ENCODE assay signal across 26 cellular contexts in genomic region chr2:99190548-99190947, GRCh38. TPM values are rescaled to one million over a fixed set of nuclear protein-coding genes. Genes with fewer than 3 reads are reported as not detected.
DNase-seq lines count a peak whose midpoint lies in the region; ATAC-seq, FAIRE-seq and TF ChIP-seq lines count a peak whose summit lies in the region.
"Had no signal": no experiment of that assay in that cellular context is flagged by ENCODE, and none has a peak within 500 bp of the region (broad histone marks: within the 10 kb centered on the region; RNA-seq: fewer than 3 reads in every experiment).

No MANE protein-coding gene starts in this region.

- TF ChIP-seq EP300 in K562 (IDR thresholded peaks at IDR 0.05; ENCODE audit: low read length) = no peak

- POLR2A ChIA-PET in K562 (lab: Yijun Ruan, JAX) = interaction anchor here (0.5 kb wide), 1 partner anchor 338 kb away, joined by 3 read pairs; no protein-coding TSS in a partner anchor
- POLR2A ChIA-PET in activated CD4-positive, alpha-beta T cell treated with anti-CD3 and anti-CD28 coated beads for 36 hours (lab: Charles Lee) = no interaction called here

- H3K27ac Mint-ChIP-seq in neural crest cell (ENCODE audit: unreplicated experiment) = no peak overlapping the region
- H3K27ac Mint-ChIP-seq in activated CD4-positive, alpha-beta T cell treated with anti-CD3 and anti-CD28 coated beads for 36 hours = no peak overlapping the region
- H3K27ac Mint-ChIP-seq: activated CD4-positive, alpha-beta T cell treated with anti-CD3 and anti-CD28 coated beads, Interleukin-2, amount 10 ng/mL, durations not matched to agents 24 days and 14 days; brain had no signal

- no peak for FAIRE-seq in K562 (lab: Jason Lieb, UNC)
- no peak for FAIRE-seq in HTR-8/SVneo (lab: Jason Lieb, UNC)
- FAIRE-seq: TTC549 had no signal

- H3K79me2 ChIP-seq in K562 (ENCODE audit: control insufficient read depth, insufficient read depth, low read length) = peaks cover 49% of the 10 kb centered on the region

- peaks cover 5% of the 10 kb centered on the region for H3K9me1 ChIP-seq in K562 (ENCODE audit: control insufficient read depth, insufficient read depth, low read length)

- no peaks in the 10 kb centered on the region for H4K20me1 ChIP-seq in K562 (replicated peaks; ENCODE audit: control insufficient read depth, insufficient read depth, low read length)

- TF ChIP-seq POLR2A in NB4 (IDR thresholded peaks at IDR 0.05; ENCODE audit: extremely low read depth, insufficient read length) = no peak
- TF ChIP-seq POLR2A in K562 (conservative IDR thresholded peaks at IDR 0.05) = no peak

- H3K27me3 ChIP-seq in K562 (ENCODE audit: control insufficient read depth in 2 of 2, insufficient read depth in 2 of 2, low read length in 2 of 2) = no peaks in the 10 kb centered on the region
- H3K27me3 ChIP-seq: thyroid gland had no signal

- no peaks in the 10 kb centered on the region for H3K4me1 Mint-ChIP-seq in neural crest cell
- H3K4me1 Mint-ChIP-seq in activated CD4-positive, alpha-beta T cell treated with anti-CD3 and anti-CD28 coated beads for 36 hours = peaks cover 13% of the 10 kb centered on the region

- in situ Hi-C loops in K562 (cut with MboI) = no loop called here

- DNase-seq in NB4 (ENCODE audit: low read depth) = no peak
- DNase-seq in K562 (ENCODE audit: extremely low read depth in 1 of 4, low spot score in 3 of 4) = no peak
- DNase-seq in neural crest cell (ENCODE audit: low read depth, low spot score) = no peak
- DNase-seq in activated CD4-positive, alpha-beta T cell treated with anti-CD3 and anti-CD28 coated beads for 36 hours = no peak
- DNase-seq in HTR-8/SVneo (ENCODE audit: insufficient read length, low spot score) = no peak
- DNase-seq: activated CD4-positive, alpha-beta T cell treated with anti-CD3 and anti-CD28 coated beads, Interleukin-2, amount 10 ng/mL, durations not matched to agents 24 days and 14 days; AML-193; Caco-2; DMS79 treated with DMSO at 0.1 percent for 48 hours; head of caudate nucleus; NCI-H1694 treated with DMSO at 0.1 percent for 48 hours; NCI-H69; right cardiac atrium; SHP77; stimulated activated CD4-positive, alpha-beta T cell treated with anti-CD3 and anti-CD28 coated beads, Interleukin-12 subunit alpha, Interleukin-12 subunit beta, amount 100 ng/mL, for 4 hours; stimulated activated CD4-positive, alpha-beta T cell treated with anti-CD3 and anti-CD28 coated beads, Interleukin-4, amount 100 ng/mL, for 4 hours; stimulated activated naive CD8-positive, alpha-beta T cell treated with anti-CD3 and anti-CD28 coated beads, Interleukin-15, Interleukin-2, amounts not matched to agents 100 U/mL and 50 U/mL, for 24 hours; thyroid gland had no signal

- no peak overlapping the region for H3K27ac ChIP-seq in K562 (ENCODE audit: extremely low read depth, low read depth, low read length)
- H3K27ac ChIP-seq: coronary artery, thyroid gland had no signal

- intact Hi-C loops in K562 (cut with micrococcal nuclease) = no loop called here
- intact Hi-C loops in activated CD4-positive, alpha-beta T cell treated with anti-CD3 and anti-CD28 coated beads for 36 hours (cut with DNase I, micrococcal nuclease) = no loop called here

- WGBS in K562 (ENCODE audit: insufficient coverage, low coverage, missing lambda C conversion rate) = 60% methylated on average over 1 of the region's 1 CpG

- H3K9me3 Mint-ChIP-seq in neural crest cell = peaks cover 6% of the 10 kb centered on the region
- H3K9me3 Mint-ChIP-seq in activated CD4-positive, alpha-beta T cell treated with anti-CD3 and anti-CD28 coated beads for 36 hours (ENCODE audit: low read depth) = no peaks in the 10 kb centered on the region
- H3K9me3 Mint-ChIP-seq: activated CD4-positive, alpha-beta T cell treated with anti-CD3 and anti-CD28 coated beads, Interleukin-2, amount 10 ng/mL, durations not matched to agents 24 days and 14 days; brain had no signal

- H3K4me3 ChIP-seq in NB4 (ENCODE audit: low read depth, low read length) (no peak overlapping the region), K562 (no peak overlapping the region)
- H3K4me3 ChIP-seq: coronary artery, HAP-1, thyroid gland had no signal

- ATAC-seq in K562 = peak; percentile 54; the same call in 1 of the 3 replicates
- ATAC-seq in activated CD4-positive, alpha-beta T cell treated with anti-CD3 and anti-CD28 coated beads for 36 hours = no peak
- no peak for ATAC-seq in HG03045 (IDR thresholded peaks at IDR 0.05; ENCODE audit: unreplicated experiment)
- ATAC-seq: right cardiac atrium; stimulated activated naive CD8-positive, alpha-beta T cell treated with anti-CD3 and anti-CD28 coated beads, Interleukin-15, Interleukin-2, amounts not matched to agents 100 U/mL and 50 U/mL, for 24 hours had no signal

- H2AFZ ChIP-seq in K562 (ENCODE audit: low read depth, low read length) = no peak overlapping the region

- no TSS peak for BruUV-seq in K562 (replicated peaks; lab: Mats Ljungman, UMichigan)

- no peaks in the 10 kb centered on the region for H3K9me3 ChIP-seq in K562 (replicated peaks; ENCODE audit: control insufficient read depth, insufficient read depth, low read depth, low read length)
- H3K9me3 ChIP-seq: Caco-2, HAP-1, thyroid gland had no signal

- TF ChIP-seq RAD21 in K562 (CRISPR knock-in tag; conservative IDR thresholded peaks at IDR 0.05 in 1 of 2, IDR thresholded peaks at IDR 0.05 in 1 of 2) = no peak

- peak; percentile 31; the same call in 1 of the 3 replicates for TF ChIP-seq CTCF in GM12872 (IDR thresholded peaks at IDR 0.05; ENCODE audit: insufficient read depth, low read depth, low read length)
- TF ChIP-seq CTCF in NB4 (IDR thresholded peaks at IDR 0.05; ENCODE audit: low read depth, low read length) = peak; percentile 11
- TF ChIP-seq CTCF in K562 (IDR thresholded peaks at IDR 0.05 in 2 of 3, conservative IDR thresholded peaks at IDR 0.05 in 1 of 3; ENCODE audit: insufficient read depth in 2 of 3, low read depth in 1 of 3, low read length in 3 of 3) = 0 out of 6 replicates have a peak, but pooled peaks of 1 of the 3 experiments have one; percentile 9
- TF ChIP-seq CTCF in neural crest cell (conservative IDR thresholded peaks at IDR 0.05) = peak; percentile 27

- H3K27me3 Mint-ChIP-seq in neural crest cell (ENCODE audit: low read depth) = no peaks in the 10 kb centered on the region
- H3K27me3 Mint-ChIP-seq in activated CD4-positive, alpha-beta T cell treated with anti-CD3 and anti-CD28 coated beads for 36 hours = no peaks in the 10 kb centered on the region
- H3K27me3 Mint-ChIP-seq: activated CD4-positive, alpha-beta T cell treated with anti-CD3 and anti-CD28 coated beads, Interleukin-2, amount 10 ng/mL, durations not matched to agents 24 days and 14 days had no signal

- CTCF ChIA-PET in K562 (lab: Yijun Ruan, JAX; ENCODE audit: low intra/inter-chr PET ratio) = no interaction called here
- CTCF ChIA-PET in activated CD4-positive, alpha-beta T cell treated with anti-CD3 and anti-CD28 coated beads for 36 hours (lab: Charles Lee) = interaction anchor here (1.2 kb wide), 1 partner anchor 297 kb away, joined by 4 read pairs; no protein-coding TSS in a partner anchor

- H3K9ac ChIP-seq in K562 (ENCODE audit: insufficient read depth in 1 of 2, low read depth in 2 of 2, low read length in 2 of 2) = no peak overlapping the region

- peaks cover 40% of the 10 kb centered on the region for H3K36me3 Mint-ChIP-seq in neural crest cell (ENCODE audit: low read depth)
- H3K36me3 Mint-ChIP-seq in activated CD4-positive, alpha-beta T cell treated with anti-CD3 and anti-CD28 coated beads for 36 hours (ENCODE audit: low read depth) = peaks cover 43% of the 10 kb centered on the region

- peaks cover 85% of the 10 kb centered on the region for H3K36me3 ChIP-seq in K562 (ENCODE audit: control insufficient read depth, insufficient read depth, low read length)

- no peak overlapping the region for H3K4me3 Mint-ChIP-seq in neural crest cell
- H3K4me3 Mint-ChIP-seq in activated CD4-positive, alpha-beta T cell treated with anti-CD3 and anti-CD28 coated beads for 36 hours = no peak overlapping the region
- H3K4me3 Mint-ChIP-seq: activated CD4-positive, alpha-beta T cell treated with anti-CD3 and anti-CD28 coated beads, Interleukin-2, amount 10 ng/mL, durations not matched to agents 24 days and 14 days; brain had no signal

- no peak overlapping the region for H3K4me2 ChIP-seq in K562 (ENCODE audit: insufficient read depth, low read length)

- no peaks in the 10 kb centered on the region for H3K4me1 ChIP-seq in K562 (replicated peaks in 1 of 2; ENCODE audit: control insufficient read depth in 2 of 2, insufficient read depth in 2 of 2, low read length in 2 of 2)
- H3K4me1 ChIP-seq: Caco-2, HAP-1, thyroid gland had no signal

RNA-seq across cellular contexts. Expression of gene MRPL30, which starts 9.6 kb away (rescaled TPM):
- 13.3 and 20.7 TPM in 2 replicates for total RNA-seq in K562 (2011; cell fraction: chromatin; rRNA removed; ENCODE audit: low replicate concordance)
- total RNA-seq in K562 (2011; cell fraction: nucleolus; rRNA removed) = 9.8 and 10.7 TPM in 2 replicates
- total RNA-seq in K562 (2011; cell fraction: nucleoplasm; rRNA removed) = 20.7 and 35.3 TPM in 2 replicates
- total RNA-seq in K562 (2014; rRNA removed) (66.6 and 73.2 TPM in 2 replicates), K562 (2014; rRNA removed; fragmentation: Illumina TruSeq; extraction: Trizol) (97.0 and 106 TPM in 2 replicates), K562 (2015; rRNA removed; fragmentation: Illumina TruSeq; extraction: Trizol) (88.8 and 100 TPM in 2 replicates), K562 (2021) (64.0 and 69.7 TPM in 2 replicates), neural crest cell (44.3 and 47.9 TPM in 2 replicates)
- polyA plus RNA-seq in K562 (2011; rRNA removed) (71.8 and 87.0 TPM in 2 replicates), K562 (2014; fragmentation: Illumina TruSeq; extraction: Trizol) (108 and 123 TPM in 2 replicates), K562 (2014; fragmentation: Nextera tagmentation; extraction: Ambion mirVana) (100 to 1,000 TPM in 1 of 2 experiments, 10 to 100 TPM in 1; 63.3 to 130 TPM), K562 (2014; rRNA removed) (70.8 and 74.9 TPM in 2 replicates)
- 28.5 and 48.7 TPM in 2 replicates for polyA plus RNA-seq in K562 (2011; cell fraction: cytosol; rRNA removed)
- 12.5 and 19.3 TPM in 2 replicates for polyA plus RNA-seq in K562 (2011; cell fraction: nucleus; rRNA removed)
- 65.2 and 90.5 TPM in 2 replicates for polyA plus RNA-seq in K562 (2012)
- polyA minus RNA-seq in K562 (2011; rRNA and poly(A)+ RNA removed) = 55.3 and 72.8 TPM in 2 replicates
- 27.7 and 31.1 TPM in 2 replicates for polyA minus RNA-seq in K562 (2011; cell fraction: cytosol; rRNA and poly(A)+ RNA removed)
- 8.2 and 11.9 TPM in 2 replicates for polyA minus RNA-seq in K562 (2011; cell fraction: nucleus; rRNA and poly(A)+ RNA removed)
- 10 to 100 TPM; 30.8 to 31.2 TPM for total RNA-seq in activated CD4-positive, alpha-beta T cell treated with anti-CD3 and anti-CD28 coated beads for 36 hours

RNA-seq across cellular contexts. Expression of gene MITD1, which starts 9.7 kb away (rescaled TPM):
- 25.3 and 39.7 TPM in 2 replicates for total RNA-seq in K562 (2011; cell fraction: chromatin; rRNA removed; ENCODE audit: low replicate concordance)
- 12.2 and 13.0 TPM in 2 replicates for total RNA-seq in K562 (2011; cell fraction: nucleolus; rRNA removed)
- total RNA-seq in K562 (2011; cell fraction: nucleoplasm; rRNA removed) = 22.1 and 32.8 TPM in 2 replicates
- total RNA-seq in K562 (2014; rRNA removed) (23.7 and 25.5 TPM in 2 replicates), K562 (2014; rRNA removed; fragmentation: Illumina TruSeq; extraction: Trizol) (42.8 and 46.2 TPM in 2 replicates), K562 (2015; rRNA removed; fragmentation: Illumina TruSeq; extraction: Trizol) (47.1 and 50.9 TPM in 2 replicates), K562 (2021) (19.6 and 20.5 TPM in 2 replicates), neural crest cell (31.7 and 36.3 TPM in 2 replicates)
- polyA plus RNA-seq in K562 (2011; rRNA removed) (22.9 and 30.7 TPM in 2 replicates), K562 (2014; fragmentation: Illumina TruSeq; extraction: Trizol) (36.6 and 43.2 TPM in 2 replicates), K562 (2014; fragmentation: Nextera tagmentation; extraction: Ambion mirVana) (10 to 100 TPM; 62.3 to 71.8 TPM), K562 (2014; rRNA removed) (42.4 and 48.7 TPM in 2 replicates)
- polyA plus RNA-seq in K562 (2011; cell fraction: cytosol; rRNA removed) = 3.3 and 9.7 TPM in 2 replicates
- 22.4 and 30.1 TPM in 2 replicates for polyA plus RNA-seq in K562 (2011; cell fraction: nucleus; rRNA removed)
- polyA plus RNA-seq in K562 (2012) = 29.4 and 35.0 TPM in 2 replicates
- polyA minus RNA-seq in K562 (2011; rRNA and poly(A)+ RNA removed) = 12.5 and 13.9 TPM in 2 replicates
- polyA minus RNA-seq in K562 (2011; cell fraction: cytosol; rRNA and poly(A)+ RNA removed) = 5.3 and 7.5 TPM in 2 replicates
- 10.9 and 14.4 TPM in 2 replicates for polyA minus RNA-seq in K562 (2011; cell fraction: nucleus; rRNA and poly(A)+ RNA removed)
- 10 to 100 TPM; 66.3 to 70.9 TPM for total RNA-seq in activated CD4-positive, alpha-beta T cell treated with anti-CD3 and anti-CD28 coated beads for 36 hours

RNA-seq across cellular contexts. Expression of gene LIPT1, which starts 35.8 kb away (rescaled TPM):
- total RNA-seq in K562 (2011; cell fraction: chromatin; rRNA removed; ENCODE audit: low replicate concordance) = 13.3 and 26.8 TPM in 2 replicates
- total RNA-seq in K562 (2011; cell fraction: nucleolus; rRNA removed) = 10.3 and 13.2 TPM in 2 replicates
- 24.4 and 47.7 TPM in 2 replicates for total RNA-seq in K562 (2011; cell fraction: nucleoplasm; rRNA removed)
- 6.7 and 10.4 TPM in 2 replicates for total RNA-seq in K562 (2014; rRNA removed)
- 9.7 and 11.6 TPM in 2 replicates for total RNA-seq in K562 (2014; rRNA removed; fragmentation: Illumina TruSeq; extraction: Trizol)
- 9.2 and 9.5 TPM in 2 replicates for total RNA-seq in K562 (2015; rRNA removed; fragmentation: Illumina TruSeq; extraction: Trizol)
- 6.4 and 8.6 TPM in 2 replicates for total RNA-seq in K562 (2021)
- 13.3 and 17.6 TPM in 2 replicates for polyA plus RNA-seq in K562 (2011; rRNA removed)
- polyA plus RNA-seq in K562 (2011; cell fraction: cytosol; rRNA removed) = 7.4 and 9.2 TPM in 2 replicates
- polyA plus RNA-seq in K562 (2011; cell fraction: nucleus; rRNA removed) = 12.7 and 15.6 TPM in 2 replicates
- polyA plus RNA-seq in K562 (2012) = 7.2 and 7.3 TPM in 2 replicates
- 11.7 and 11.9 TPM in 2 replicates for polyA plus RNA-seq in K562 (2014; fragmentation: Illumina TruSeq; extraction: Trizol)
- 10 to 100 TPM; 16.3 to 18.3 TPM for polyA plus RNA-seq in K562 (2014; fragmentation: Nextera tagmentation; extraction: Ambion mirVana)
- polyA plus RNA-seq in K562 (2014; rRNA removed) = 10.5 and 12.1 TPM in 2 replicates
- polyA minus RNA-seq in K562 (2011; rRNA and poly(A)+ RNA removed) = 9.7 and 12.8 TPM in 2 replicates
- 4.5 and 7.4 TPM in 2 replicates for polyA minus RNA-seq in K562 (2011; cell fraction: cytosol; rRNA and poly(A)+ RNA removed)
- polyA minus RNA-seq in K562 (2011; cell fraction: nucleus; rRNA and poly(A)+ RNA removed) = 9.6 and 13.3 TPM in 2 replicates
- total RNA-seq in neural crest cell = 6.8 and 8.2 TPM in 2 replicates
- total RNA-seq in activated CD4-positive, alpha-beta T cell treated with anti-CD3 and anti-CD28 coated beads for 36 hours = 1 to 10 TPM; 4.6 to 4.7 TPM

RNA-seq across cellular contexts. Expression of gene TSGA10, which starts 35.8 kb away (rescaled TPM):
- 4.8 and 13.5 TPM in 2 replicates for total RNA-seq in K562 (2011; cell fraction: chromatin; rRNA removed; ENCODE audit: low replicate concordance)
- total RNA-seq in K562 (2011; cell fraction: nucleolus; rRNA removed) = 3.8 and 6.5 TPM in 2 replicates
- total RNA-seq in K562 (2011; cell fraction: nucleoplasm; rRNA removed) = 9.2 and 14.0 TPM in 2 replicates
- 2.7 and 6.1 TPM in 2 replicates for total RNA-seq in K562 (2014; rRNA removed)
- total RNA-seq in K562 (2014; rRNA removed; fragmentation: Illumina TruSeq; extraction: Trizol) = 2.9 and 3.5 TPM in 2 replicates
- 5.2 and 5.8 TPM in 2 replicates for total RNA-seq in K562 (2015; rRNA removed; fragmentation: Illumina TruSeq; extraction: Trizol)
- 2.8 TPM in 2 replicates for total RNA-seq in K562 (2021)
- polyA plus RNA-seq in K562 (2011; rRNA removed) = 2.7 and 3.2 TPM in 2 replicates
- 0.46 and 2.4 TPM in 2 replicates for polyA plus RNA-seq in K562 (2011; cell fraction: cytosol; rRNA removed)
- polyA plus RNA-seq in K562 (2011; cell fraction: nucleus; rRNA removed) = 1.7 and 2.2 TPM in 2 replicates
- polyA plus RNA-seq in K562 (2012) = 2.1 and 5.5 TPM in 2 replicates
- polyA plus RNA-seq in K562 (2014; fragmentation: Illumina TruSeq; extraction: Trizol) = 1.9 and 3.5 TPM in 2 replicates
- polyA plus RNA-seq in K562 (2014; fragmentation: Nextera tagmentation; extraction: Ambion mirVana) = 1 to 10 TPM; 2.1 to 3.5 TPM
- polyA plus RNA-seq in K562 (2014; rRNA removed) = 5.8 and 11.3 TPM in 2 replicates
- 5.9 and 8.5 TPM in 2 replicates for polyA minus RNA-seq in K562 (2011; rRNA and poly(A)+ RNA removed)
- 1.9 TPM in 2 replicates for polyA minus RNA-seq in K562 (2011; cell fraction: cytosol; rRNA and poly(A)+ RNA removed)
- polyA minus RNA-seq in K562 (2011; cell fraction: nucleus; rRNA and poly(A)+ RNA removed) = 5.1 and 11.0 TPM in 2 replicates
- 5.8 and 7.9 TPM in 2 replicates for total RNA-seq in neural crest cell
- 1 to 10 TPM; 6.4 to 9.4 TPM for total RNA-seq in activated CD4-positive, alpha-beta T cell treated with anti-CD3 and anti-CD28 coated beads for 36 hours

RNA-seq across cellular contexts. Expression of gene C2orf15, which starts 49.0 kb away (rescaled TPM):
- total RNA-seq in K562 (2011; cell fraction: chromatin; rRNA removed; ENCODE audit: low replicate concordance) = not detected in 2 replicates
- not detected in 2 replicates for total RNA-seq in K562 (2011; cell fraction: nucleolus; rRNA removed)
- not detected in 2 replicates for total RNA-seq in K562 (2011; cell fraction: nucleoplasm; rRNA removed)
- total RNA-seq in K562 (2014; rRNA removed) = 0.27 TPM in 1 of 2 replicates, not detected in the other
- total RNA-seq in K562 (2014; rRNA removed; fragmentation: Illumina TruSeq; extraction: Trizol) = 0.11 TPM in 1 of 2 replicates, not detected in the other
- total RNA-seq in K562 (2015; rRNA removed; fragmentation: Illumina TruSeq; extraction: Trizol) = 0.11 and 0.22 TPM in 2 replicates
- total RNA-seq in K562 (2021) = 0.16 and 0.18 TPM in 2 replicates
- polyA plus RNA-seq in K562 (2011; rRNA removed) = 0.25 TPM in 1 of 2 replicates, not detected in the other
- polyA plus RNA-seq in K562 (2011; cell fraction: cytosol; rRNA removed) = 0.09 TPM in 1 of 2 replicates, not detected in the other
- polyA plus RNA-seq in K562 (2011; cell fraction: nucleus; rRNA removed) = not detected in 2 replicates
- 0.17 and 0.18 TPM in 2 replicates for polyA plus RNA-seq in K562 (2012)
- 0.15 TPM in 1 of 2 replicates, not detected in the other for polyA plus RNA-seq in K562 (2014; fragmentation: Illumina TruSeq; extraction: Trizol)
- under 1 TPM; 0.04 to 0.06 TPM for polyA plus RNA-seq in K562 (2014; fragmentation: Nextera tagmentation; extraction: Ambion mirVana)
- not detected in 2 replicates for polyA plus RNA-seq in K562 (2014; rRNA removed)
- polyA minus RNA-seq in K562 (2011; rRNA and poly(A)+ RNA removed) = not detected in 2 replicates
- polyA minus RNA-seq in K562 (2011; cell fraction: cytosol; rRNA and poly(A)+ RNA removed) = not detected in 2 replicates
- polyA minus RNA-seq in K562 (2011; cell fraction: nucleus; rRNA and poly(A)+ RNA removed) = not detected in 2 replicates
- 0.23 and 0.37 TPM in 2 replicates for total RNA-seq in neural crest cell
- 1 to 10 TPM in 1 of 2 experiments, under 1 TPM in 1; 0.87 to 1.1 TPM for total RNA-seq in activated CD4-positive, alpha-beta T cell treated with anti-CD3 and anti-CD28 coated beads for 36 hours
- total RNA-seq: fibroblast of lung, myocyte had no signal
